In the genomic region with DNA sequence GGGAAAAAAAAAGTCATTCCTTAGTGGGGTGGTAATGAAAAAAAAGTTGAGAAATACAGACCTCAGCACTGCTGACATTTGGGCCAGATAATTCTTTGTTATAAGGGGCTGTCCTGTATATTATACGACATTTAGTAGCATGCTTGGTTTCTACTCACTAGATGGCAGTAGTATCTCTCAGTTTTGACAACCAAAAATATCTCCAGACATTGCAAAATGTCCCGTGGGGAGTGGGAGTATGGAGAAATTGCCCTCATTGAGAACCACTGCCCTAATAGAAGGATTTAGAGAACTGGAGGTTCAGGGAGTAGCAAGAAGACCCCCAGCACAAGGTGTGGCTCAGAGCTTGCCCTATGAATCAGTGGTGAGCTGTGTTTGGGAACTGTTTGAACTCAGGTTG, we compare ENCODE assay signal across 12 cellular contexts. TPM values are rescaled to one million over a fixed set of nuclear protein-coding genes. Genes with fewer than 3 reads are reported as not detected.
DNase-seq lines count a peak whose midpoint lies in the region; ATAC-seq and TF ChIP-seq lines count a peak whose summit lies in the region.
"Had no signal": no experiment of that assay in that cellular context is flagged by ENCODE, and none has a peak within 500 bp of the region (broad histone marks: within the 10 kb centered on the region; RNA-seq: fewer than 3 reads in every experiment).

No MANE protein-coding gene starts in this region.

- no peaks in the 10 kb centered on the region for H3K27me3 Mint-ChIP-seq in activated naive CD4-positive, alpha-beta T cell treated with anti-CD3 and anti-CD28 coated beads, Interleukin-2, amount 10 ng/mL, durations not matched to agents 7 days and 5 days
- H3K27me3 Mint-ChIP-seq: IgD-negative memory B cell had no signal

- no peak for ATAC-seq in HG03457 (IDR thresholded peaks at IDR 0.05; ENCODE audit: unreplicated experiment)
- ATAC-seq in HG03460 (IDR thresholded peaks at IDR 0.05; ENCODE audit: unreplicated experiment) = no peak
- ATAC-seq: activated T-cell treated with anti-CD3 and anti-CD28 coated beads, Interleukin-2, amount 50 U/mL, for 4 hours; gastroesophageal sphincter; Right ventricle myocardium inferior had no signal

- POLR2A ChIA-PET in AG04449 (lab: Yijun Ruan, JAX) = no interaction called here

- H3K4me1 Mint-ChIP-seq in activated naive CD4-positive, alpha-beta T cell treated with anti-CD3 and anti-CD28 coated beads, Interleukin-2, amount 10 ng/mL, durations not matched to agents 7 days and 5 days = no peaks in the 10 kb centered on the region
- H3K4me1 Mint-ChIP-seq: IgD-negative memory B cell had no signal

- H3K27ac ChIP-seq in uterus = no peak overlapping the region
- H3K27ac ChIP-seq: gastroesophageal sphincter had no signal

- TF ChIP-seq POLR2A in uterus (IDR thresholded peaks at IDR 0.05) = no peak

- peaks cover 0 to 3% of the 10 kb centered on the region in 2 donors for H3K36me3 ChIP-seq in uterus

- H3K4me3 Mint-ChIP-seq in activated naive CD4-positive, alpha-beta T cell treated with anti-CD3 and anti-CD28 coated beads, Interleukin-2, amount 10 ng/mL, durations not matched to agents 7 days and 5 days = no peak overlapping the region
- H3K4me3 Mint-ChIP-seq: activated T-cell treated with anti-CD3 and anti-CD28 coated beads, Interleukin-2, amount 50 U/mL, for 4 hours; IgD-negative memory B cell had no signal

- DNase-seq in AG04449 (ENCODE audit: low read depth, low spot score) (no peak), GM10266 (ENCODE audit: extremely low spot score) (no peak), RPMI7951 (ENCODE audit: low read depth) (peak; percentile 17), fibroblast of villous mesenchyme (ENCODE audit: low read depth) (peak; percentile 19), uterus (no peak)
- DNase-seq in activated naive CD4-positive, alpha-beta T cell treated with anti-CD3 and anti-CD28 coated beads, Interleukin-2, amount 10 ng/mL, durations not matched to agents 7 days and 5 days = no peak
- DNase-seq: activated T-cell treated with anti-CD3 and anti-CD28 coated beads, Interleukin-2, amount 50 U/mL, for 4 hours had no signal

- H3K4me3 ChIP-seq in AG04449 (ENCODE audit: low read depth, low read length) (no peak overlapping the region), fibroblast of villous mesenchyme (ENCODE audit: low read depth, low read length) (no peak overlapping the region), uterus (no peak overlapping the region)
- H3K4me3 ChIP-seq: gastroesophageal sphincter had no signal

- intact Hi-C loops in uterus (cut with DNase I; ENCODE audit: low total_unique reads) = no loop called here

- no peaks in the 10 kb centered on the region for H3K4me1 ChIP-seq in uterus
- H3K4me1 ChIP-seq: gastroesophageal sphincter had no signal

- CTCF ChIA-PET in AG04449 (lab: Yijun Ruan, JAX) = interaction anchor here (0.7 to 11.9 kb wide), 7 partner anchors 14 to 204 kb away, joined by 3 to 88 read pairs (median 4); partner anchors contain the start of gene TEX264
- CTCF ChIA-PET in activated naive CD4-positive, alpha-beta T cell treated with anti-CD3 and anti-CD28 coated beads, Interleukin-2, amount 10 ng/mL, durations not matched to agents 7 days and 5 days (lab: Charles Lee) = interaction anchor here (0.5 to 5.7 kb wide), 14 partner anchors 11 to 254 kb away, joined by 3 to 71 read pairs (median 4); partner anchors contain the start of gene TEX264

- TF ChIP-seq CTCF in AG04449 (IDR thresholded peaks at IDR 0.05; ENCODE audit: insufficient read depth, low read length, missing control alignments) (peak; percentile 2), GM10266 (IDR thresholded peaks at IDR 0.05; ENCODE audit: control insufficient read depth, insufficient read depth, low read depth, missing control alignments) (peak; percentile 31), fibroblast of villous mesenchyme (IDR thresholded peaks at IDR 0.05; ENCODE audit: insufficient read depth, low read depth, low read length) (peak; percentile 42), uterus (IDR thresholded peaks at IDR 0.05) (no peak)

- H3K9me3 ChIP-seq in uterus = no peaks in the 10 kb centered on the region

- no peak overlapping the region for H3K27ac Mint-ChIP-seq in activated naive CD4-positive, alpha-beta T cell treated with anti-CD3 and anti-CD28 coated beads, Interleukin-2, amount 10 ng/mL, durations not matched to agents 7 days and 5 days
- H3K27ac Mint-ChIP-seq: IgD-negative memory B cell had no signal

- peaks cover 64% of the 10 kb centered on the region for H3K36me3 Mint-ChIP-seq in activated naive CD4-positive, alpha-beta T cell treated with anti-CD3 and anti-CD28 coated beads, Interleukin-2, amount 10 ng/mL, durations not matched to agents 7 days and 5 days

- H3K9me3 Mint-ChIP-seq in activated naive CD4-positive, alpha-beta T cell treated with anti-CD3 and anti-CD28 coated beads, Interleukin-2, amount 10 ng/mL, durations not matched to agents 7 days and 5 days = no peaks in the 10 kb centered on the region
- H3K9me3 Mint-ChIP-seq: activated T-cell treated with anti-CD3 and anti-CD28 coated beads, Interleukin-2, amount 50 U/mL, for 4 hours; IgD-negative memory B cell had no signal

- H3K27me3 ChIP-seq in uterus = no peaks in the 10 kb centered on the region
- H3K27me3 ChIP-seq: gastroesophageal sphincter had no signal

RNA-seq across cellular contexts. Expression of gene TEX264, which starts 28.6 kb away (rescaled TPM):
- total RNA-seq in RPMI7951 (2014; rRNA removed; shearing (Covaris generic)) = 67.9 and 70.5 TPM in 2 replicates
- total RNA-seq in fibroblast of villous mesenchyme (37.6 and 37.7 TPM in 2 replicates), uterus (10 to 100 TPM; 35.3 to 74.8 (median 48.8) TPM)

Comparison
In these comparisons a context has a peak if more than half of its experiments do, and no peak if none do; other contexts are left out.
1. DNase-seq: peak in RPMI7951 (single experiment) and fibroblast of villous mesenchyme (single experiment); none in AG04449 (single experiment), GM10266 (single experiment), activated naive CD4-positive, alpha-beta T cell treated with anti-CD3 and anti-CD28 coated beads, Interleukin-2, amount 10 ng/mL, durations not matched to agents 7 days and 5 days (single experiment) and uterus (0 of 2).
2. CTCF ChIP-seq: peak in AG04449 (single experiment), GM10266 (single experiment) and fibroblast of villous mesenchyme (single experiment); none in uterus (0 of 4).